2 cellular contexts compared by ENCODE assay signal in the genomic region with DNA sequence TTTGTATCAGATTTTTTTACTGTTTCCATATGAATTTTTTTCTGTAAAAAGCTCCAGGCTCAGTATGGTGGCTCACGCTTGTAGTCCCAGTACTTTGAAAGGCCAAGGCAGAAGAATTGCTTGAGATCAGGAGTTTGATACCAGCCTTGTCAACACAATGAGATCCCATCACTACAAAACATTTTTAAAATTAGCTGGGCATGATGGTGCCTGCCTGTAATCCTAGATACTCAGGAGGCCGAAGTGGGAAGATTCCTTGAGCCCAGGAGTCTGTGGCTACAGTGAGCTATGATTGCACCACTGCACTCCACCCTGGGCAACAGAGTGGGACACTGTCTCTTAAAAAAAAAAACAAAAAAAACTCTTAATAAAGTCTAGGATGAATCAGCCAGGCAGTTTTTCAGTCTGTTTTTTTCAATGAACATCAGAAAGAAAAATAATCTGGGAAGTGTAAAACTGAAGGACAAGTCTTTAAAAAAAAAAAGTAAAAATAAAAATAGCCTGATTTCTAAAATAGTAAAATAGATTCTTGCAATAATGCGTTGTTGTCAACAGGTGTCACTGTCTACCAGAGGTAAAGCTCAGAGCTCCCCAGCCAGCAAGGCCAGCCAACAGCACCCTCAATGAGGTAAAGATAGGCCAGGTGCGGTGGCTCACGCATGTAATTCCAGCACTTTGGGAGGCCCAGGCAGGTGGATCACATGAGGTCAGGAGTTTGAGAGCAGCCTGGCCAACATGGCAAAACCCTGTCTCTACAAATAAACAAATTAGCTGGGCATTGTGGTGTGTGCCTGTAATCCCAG.
TF ChIP-seq lines count a peak whose summit lies in the region.

No MANE protein-coding gene starts in this region.

TF ChIP-seq in HCT116, 20 proteins besides CTCF, POLR2A, EP300 and RAD21:
- TF ChIP-seq SRF (IDR thresholded peaks at IDR 0.05; ENCODE audit: low read depth) = no peak
- no peak for TF ChIP-seq CBX3 (IDR thresholded peaks at IDR 0.05; ENCODE audit: low read depth)
- no peak for TF ChIP-seq JUND (IDR thresholded peaks at IDR 0.05)
- TF ChIP-seq, protein P1, sequence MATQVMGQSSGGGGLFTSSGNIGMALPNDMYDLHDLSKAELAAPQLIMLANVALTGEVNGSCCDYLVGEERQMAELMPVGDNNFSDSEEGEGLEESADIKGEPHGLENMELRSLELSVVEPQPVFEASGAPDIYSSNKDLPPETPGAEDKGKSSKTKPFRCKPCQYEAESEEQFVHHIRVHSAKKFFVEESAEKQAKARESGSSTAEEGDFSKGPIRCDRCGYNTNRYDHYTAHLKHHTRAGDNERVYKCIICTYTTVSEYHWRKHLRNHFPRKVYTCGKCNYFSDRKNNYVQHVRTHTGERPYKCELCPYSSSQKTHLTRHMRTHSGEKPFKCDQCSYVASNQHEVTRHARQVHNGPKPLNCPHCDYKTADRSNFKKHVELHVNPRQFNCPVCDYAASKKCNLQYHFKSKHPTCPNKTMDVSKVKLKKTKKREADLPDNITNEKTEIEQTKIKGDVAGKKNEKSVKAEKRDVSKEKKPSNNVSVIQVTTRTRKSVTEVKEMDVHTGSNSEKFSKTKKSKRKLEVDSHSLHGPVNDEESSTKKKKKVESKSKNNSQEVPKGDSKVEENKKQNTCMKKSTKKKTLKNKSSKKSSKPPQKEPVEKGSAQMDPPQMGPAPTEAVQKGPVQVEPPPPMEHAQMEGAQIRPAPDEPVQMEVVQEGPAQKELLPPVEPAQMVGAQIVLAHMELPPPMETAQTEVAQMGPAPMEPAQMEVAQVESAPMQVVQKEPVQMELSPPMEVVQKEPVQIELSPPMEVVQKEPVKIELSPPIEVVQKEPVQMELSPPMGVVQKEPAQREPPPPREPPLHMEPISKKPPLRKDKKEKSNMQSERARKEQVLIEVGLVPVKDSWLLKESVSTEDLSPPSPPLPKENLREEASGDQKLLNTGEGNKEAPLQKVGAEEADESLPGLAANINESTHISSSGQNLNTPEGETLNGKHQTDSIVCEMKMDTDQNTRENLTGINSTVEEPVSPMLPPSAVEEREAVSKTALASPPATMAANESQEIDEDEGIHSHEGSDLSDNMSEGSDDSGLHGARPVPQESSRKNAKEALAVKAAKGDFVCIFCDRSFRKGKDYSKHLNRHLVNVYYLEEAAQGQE (IDR thresholded peaks at IDR 0.05; ENCODE audit: low read depth) = no peak
- no peak for TF ChIP-seq EGR1 (IDR thresholded peaks at IDR 0.05; ENCODE audit: low read depth)
- no peak for TF ChIP-seq ELF1 (IDR thresholded peaks at IDR 0.05; ENCODE audit: borderline replicate concordance, low read depth)
- TF ChIP-seq, protein P2, sequence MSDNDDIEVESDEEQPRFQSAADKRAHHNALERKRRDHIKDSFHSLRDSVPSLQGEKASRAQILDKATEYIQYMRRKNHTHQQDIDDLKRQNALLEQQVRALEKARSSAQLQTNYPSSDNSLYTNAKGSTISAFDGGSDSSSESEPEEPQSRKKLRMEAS (IDR thresholded peaks at IDR 0.05) = no peak
- no peak for TF ChIP-seq ZFX (IDR thresholded peaks at IDR 0.05)

TF ChIP-seq in endothelial cell of umbilical vein, 7 proteins besides CTCF, POLR2A, EP300 and RAD21:
- TF ChIP-seq POLR2AphosphoS5 (IDR thresholded peaks at IDR 0.05; ENCODE audit: insufficient read depth, low read depth, low read length) (no peak), GATA2 (IDR thresholded peaks at IDR 0.05; ENCODE audit: insufficient read depth, insufficient read length, low read depth, low read length) (no peak), EZH2 (IDR thresholded peaks at IDR 0.05; ENCODE audit: borderline replicate concordance, low read depth, low read length, severe bottlenecking) (no peak), FOS (IDR thresholded peaks at IDR 0.05; ENCODE audit: borderline replicate concordance, insufficient read depth, low read length) (no peak), JUN (IDR thresholded peaks at IDR 0.05; ENCODE audit: borderline replicate concordance, insufficient read depth, insufficient read length, low read depth) (no peak), MYC (IDR thresholded peaks at IDR 0.05; ENCODE audit: low read depth, low read length) (no peak)
- TF ChIP-seq, protein P2 (IDR thresholded peaks at IDR 0.05; ENCODE audit: insufficient read depth, insufficient read length) = no peak
